Comparison of ENCODE assay signal across 20 cellular contexts in the genomic region with DNA sequence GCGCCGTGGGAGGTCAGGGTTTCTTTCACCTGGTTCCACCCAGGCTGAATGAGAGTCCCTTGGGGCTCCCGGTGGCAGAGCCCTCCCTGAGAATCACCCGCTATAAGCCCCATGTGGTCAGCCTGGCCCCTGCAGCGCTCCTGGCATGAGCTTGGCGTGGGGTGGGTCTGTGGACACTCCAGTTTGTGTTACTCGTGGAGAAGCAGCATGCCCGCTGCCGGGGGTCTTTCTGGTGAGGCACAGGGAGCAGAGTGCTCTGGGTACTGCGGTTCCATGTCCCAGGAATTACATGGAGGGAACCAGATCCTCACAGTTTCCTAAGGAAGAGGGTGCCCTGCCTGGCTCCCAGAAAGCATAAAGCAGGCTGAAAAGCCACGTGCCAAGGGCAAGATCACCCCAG.
DNase-seq lines count a peak whose midpoint lies in the region; ATAC-seq, FAIRE-seq and TF ChIP-seq lines count a peak whose summit lies in the region.
"Had no signal": no experiment of that assay in that cellular context is flagged by ENCODE, and none has a peak within 500 bp of the region (broad histone marks: within the 10 kb centered on the region; RNA-seq: fewer than 3 reads in every experiment).

No MANE protein-coding gene starts in this region.

- intact Hi-C loops in HepG2 (cut with micrococcal nuclease; ENCODE audit: unreplicated experiment): no loop called here
- intact Hi-C loops in right lobe of liver (cut with DNase I): no loop called here

- no TSS peak for BruUV-seq in HepG2 (replicated peaks; lab: Mats Ljungman, UMichigan)

- TF ChIP-seq EP300 in HepG2 (IDR thresholded peaks at IDR 0.05; ENCODE audit: low read depth in 2 of 2, low read length in 2 of 2): no peak
- no peak for TF ChIP-seq EP300 in HepG2 (CRISPR knock-in tag; IDR thresholded peaks at IDR 0.05; ENCODE audit: borderline replicate concordance)

- TF ChIP-seq POLR2A in HepG2 (IDR thresholded peaks at IDR 0.05; ENCODE audit: insufficient read depth in 1 of 2, low read depth in 2 of 2, low read length in 2 of 2) (no peak), right lobe of liver (IDR thresholded peaks at IDR 0.05) (no peak)

- TF ChIP-seq RAD21 in HepG2 (CRISPR knock-in tag; IDR thresholded peaks at IDR 0.05): no peak

- POLR2A ChIA-PET in HepG2 (lab: Yijun Ruan, JAX): no interaction called here

- no peaks in the 10 kb centered on the region for H3K9me3 ChIP-seq in HepG2 (ENCODE audit: low read length)
- no peaks in the 10 kb centered on the region for H3K9me3 ChIP-seq in right lobe of liver
- no peaks in the 10 kb centered on the region for H3K9me3 ChIP-seq in KOPT-K1 (ENCODE audit: insufficient read depth, low read length, poor library complexity, severe bottlenecking)
- H3K9me3 ChIP-seq in osteoblast (ENCODE audit: low read depth, low read length): no peaks in the 10 kb centered on the region
- H3K9me3 ChIP-seq: BE2C had no signal

- no peak for FAIRE-seq in HepG2 (lab: Jason Lieb, UNC)
- FAIRE-seq: A204.1, GM12892, GM18507 had no signal

- no peak for TF ChIP-seq CTCF in HepG2 (CRISPR knock-in tag; IDR thresholded peaks at IDR 0.05)
- TF ChIP-seq CTCF in right lobe of liver (IDR thresholded peaks at IDR 0.05): no peak
- TF ChIP-seq CTCF in osteoblast (IDR thresholded peaks at IDR 0.05; ENCODE audit: extremely low read depth, low read depth, low read length): no peak

- H3K27ac ChIP-seq in HepG2 (ENCODE audit: extremely low read length, insufficient read depth, low read length) (no peak overlapping the region), right lobe of liver (no peak overlapping the region), KOPT-K1 (ENCODE audit: low read depth, low read length, poor library complexity, severe bottlenecking) (peak overlapping the region; percentile 44), osteoblast (ENCODE audit: low read depth, low read length) (no peak overlapping the region)
- H3K27ac ChIP-seq: GM23248 had no signal

- no peaks in the 10 kb centered on the region for H3K4me1 ChIP-seq in HepG2 (ENCODE audit: insufficient read depth, low read length)
- peaks cover 0 to 6% (median 0%) of the 10 kb centered on the region in 4 donors for H3K4me1 ChIP-seq in right lobe of liver
- H3K4me1 ChIP-seq in osteoblast (ENCODE audit: insufficient read depth, low read length): peaks cover 38% of the 10 kb centered on the region
- H3K4me1 ChIP-seq: BE2C had no signal

- H3K27me3 ChIP-seq in HepG2 (ENCODE audit: control insufficient read depth in 1 of 2, insufficient read depth in 2 of 2, low read length in 2 of 2) (no peaks in the 10 kb centered on the region), right lobe of liver (no peaks in the 10 kb centered on the region), H7 (ENCODE audit: control insufficient read depth, insufficient read depth, low read length) (no peaks in the 10 kb centered on the region), osteoblast (ENCODE audit: insufficient read depth, low read length) (no peaks in the 10 kb centered on the region)
- H3K27me3 ChIP-seq: BE2C had no signal

- H3K9ac ChIP-seq in HepG2 (ENCODE audit: insufficient read depth, low read depth, low read length): no peak overlapping the region
- H3K9ac ChIP-seq: GM23248 had no signal

- no peak for ATAC-seq in HepG2
- ATAC-seq in right lobe of liver: no peak
- ATAC-seq in HG03025 (IDR thresholded peaks at IDR 0.05; ENCODE audit: low FRiP score, unreplicated experiment): no peak

- WGBS in HepG2 (ENCODE audit: low lambda C conversion rate): 95% methylated on average over 10 of the region's 11 CpGs
- 58% methylated on average over 3 of the region's 11 CpGs for WGBS in right lobe of liver (ENCODE audit: insufficient coverage, low coverage, low lambda C conversion rate, missing lambda C conversion rate)

- H3K4me2 ChIP-seq in HepG2 (ENCODE audit: low read depth, low read length) (no peak overlapping the region), osteoblast (ENCODE audit: insufficient read depth, low read length) (no peak overlapping the region)

- in situ Hi-C loops in HepG2 (cut with HindIII; ENCODE audit: extremely low pct_ligation_motif_present, low pct_unique_long_range_greater_than_20kb): no loop called here

- H3K36me3 ChIP-seq in HepG2 (replicated peaks in 1 of 2; ENCODE audit: control insufficient read depth in 1 of 2, insufficient read depth in 2 of 2, low read length in 2 of 2) (peaks cover 62 to 84% of the 10 kb centered on the region in 2 experiments; a peak in 4 of 5 replicates), right lobe of liver (peaks cover 0 to 68% (median 16%) of the 10 kb centered on the region in 4 donors), H7 (replicated peaks; ENCODE audit: control insufficient read depth, insufficient read depth, low read length) (peaks cover 78% of the 10 kb centered on the region), KOPT-K1 (ENCODE audit: insufficient read depth, low read length) (peaks cover 99% of the 10 kb centered on the region), osteoblast (ENCODE audit: insufficient read depth, low read length) (peaks cover 84% of the 10 kb centered on the region)

- CTCF ChIA-PET in HepG2 (lab: Yijun Ruan, JAX; ENCODE audit: low intra/inter-chr PET ratio, low total read pairs): no interaction called here

- no peak for DNase-seq in HepG2 (ENCODE audit: low spot score)
- no peak for DNase-seq in right lobe of liver
- DNase-seq in H7: peak; percentile 48
- peak; percentile 62 for DNase-seq in osteoblast (ENCODE audit: insufficient read length, low spot score, missing footprints)
- DNase-seq in NK-92 treated with Interleukin-12 subunit alpha and Interleukin-12 subunit beta, amount 100 ng/mL, for 24 hours (lab: John Stamatoyannopoulos, UW): no peak
- DNase-seq in HPDE6-E6E7 (ENCODE audit: extremely low spot score): no peak
- DNase-seq: ACHN; BE2C; CD4-positive, alpha-beta memory T cell; DMS153; DMS79; GDM1; GM23248; HCEC 1CT; KG1 had no signal

- H2AFZ ChIP-seq in HepG2 (ENCODE audit: low read length): no peak overlapping the region
- no peak overlapping the region for H2AFZ ChIP-seq in osteoblast (ENCODE audit: low read length)
- H2AFZ ChIP-seq: GM23248 had no signal

- H3K79me2 ChIP-seq in HepG2 (ENCODE audit: insufficient read depth, low read length): no peaks in the 10 kb centered on the region
- no peaks in the 10 kb centered on the region for H3K79me2 ChIP-seq in osteoblast (ENCODE audit: insufficient read depth, low read length)

- H4K20me1 ChIP-seq in HepG2 (ENCODE audit: insufficient read depth, low read length) (no peaks in the 10 kb centered on the region), osteoblast (ENCODE audit: insufficient read depth, low read length) (peaks cover 12% of the 10 kb centered on the region)

- H3K4me3 ChIP-seq in HepG2 (replicated peaks in 1 of 3; ENCODE audit: insufficient read depth in 1 of 3, low read depth in 2 of 3, low read length in 3 of 3): no peak overlapping the region
- no peak overlapping the region for H3K4me3 ChIP-seq in right lobe of liver
- no peak overlapping the region for H3K4me3 ChIP-seq in H7 (ENCODE audit: insufficient read depth, low read depth, low read length)
- no peak overlapping the region for H3K4me3 ChIP-seq in osteoblast (ENCODE audit: insufficient read depth, low read length)
- H3K4me3 ChIP-seq: GM23248 had no signal

TF ChIP-seq in HepG2, 621 proteins besides CTCF, POLR2A, EP300 and RAD21:
- no peak for TF ChIP-seq IKZF1 (IDR thresholded peaks at IDR 0.05)
- TF ChIP-seq FOXJ3 (CRISPR knock-in tag; IDR thresholded peaks at IDR 0.05; ENCODE audit: borderline replicate concordance): no peak
- TF ChIP-seq, protein P1, sequence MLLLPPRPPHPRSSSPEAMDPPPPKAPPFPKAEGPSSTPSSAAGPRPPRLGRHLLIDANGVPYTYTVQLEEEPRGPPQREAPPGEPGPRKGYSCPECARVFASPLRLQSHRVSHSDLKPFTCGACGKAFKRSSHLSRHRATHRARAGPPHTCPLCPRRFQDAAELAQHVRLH (CRISPR knock-in tag; IDR thresholded peaks at IDR 0.05; ENCODE audit: borderline replicate concordance, low read depth): no peak
- TF ChIP-seq, protein P2, sequence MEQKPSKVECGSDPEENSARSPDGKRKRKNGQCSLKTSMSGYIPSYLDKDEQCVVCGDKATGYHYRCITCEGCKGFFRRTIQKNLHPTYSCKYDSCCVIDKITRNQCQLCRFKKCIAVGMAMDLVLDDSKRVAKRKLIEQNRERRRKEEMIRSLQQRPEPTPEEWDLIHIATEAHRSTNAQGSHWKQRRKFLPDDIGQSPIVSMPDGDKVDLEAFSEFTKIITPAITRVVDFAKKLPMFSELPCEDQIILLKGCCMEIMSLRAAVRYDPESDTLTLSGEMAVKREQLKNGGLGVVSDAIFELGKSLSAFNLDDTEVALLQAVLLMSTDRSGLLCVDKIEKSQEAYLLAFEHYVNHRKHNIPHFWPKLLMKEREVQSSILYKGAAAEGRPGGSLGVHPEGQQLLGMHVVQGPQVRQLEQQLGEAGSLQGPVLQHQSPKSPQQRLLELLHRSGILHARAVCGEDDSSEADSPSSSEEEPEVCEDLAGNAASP (CRISPR knock-in tag; IDR thresholded peaks at IDR 0.05; ENCODE audit: borderline replicate concordance): no peak
- no peak for TF ChIP-seq ATAD3A (CRISPR knock-in tag; IDR thresholded peaks at IDR 0.05)
- TF ChIP-seq ZFP37 (CRISPR knock-in tag; IDR thresholded peaks at IDR 0.05; ENCODE audit: borderline replicate concordance): no peak
- peak; percentile 23 for TF ChIP-seq RBM22 (optimal IDR thresholded peaks at IDR 0.05; ENCODE audit: low read length)
- no peak for TF ChIP-seq DR1 (CRISPR knock-in tag; IDR thresholded peaks at IDR 0.05)
TF ChIP-seq in HepG2: peak in this region for 1.

Comparison
In these comparisons a context has a peak if more than half of its experiments do, and no peak if none do; other contexts are left out.
1. DNase-seq: peak in H7 (single experiment) and osteoblast (single experiment); none in HepG2 (single experiment), right lobe of liver (0 of 3), NK-92 treated with Interleukin-12 subunit alpha and Interleukin-12 subunit beta, amount 100 ng/mL, for 24 hours (single experiment) and HPDE6-E6E7 (single experiment).